In genomic region chr1:20964540-20965484, GRCh38 we compare ENCODE assay signal across 8 cellular contexts.
DNase-seq lines count a peak whose midpoint lies in the region; ATAC-seq and TF ChIP-seq lines count a peak whose summit lies in the region.

No MANE protein-coding gene starts in this region.

- DNase-seq in COLO668 (lab: John Stamatoyannopoulos, UW; ENCODE audit: unreplicated experiment) (peak; percentile 66), upper lobe of left lung (no peak), putamen (ENCODE audit: low spot score) (no peak)
- no peak for DNase-seq in activated naive CD4-positive, alpha-beta T cell treated with Interleukin-2 at 50 U/mL for 16 hours

- H3K27me3 ChIP-seq in SU-DHL-6 (ENCODE audit: low read length): no peaks in the 10 kb centered on the region
- H3K27me3 ChIP-seq in upper lobe of left lung: no peaks in the 10 kb centered on the region
- no peaks in the 10 kb centered on the region for H3K27me3 ChIP-seq in gastroesophageal sphincter

- no peak overlapping the region for H3K4me3 ChIP-seq in SU-DHL-6 (ENCODE audit: insufficient read depth, low read length, poor library complexity, severe bottlenecking)
- H3K4me3 ChIP-seq in upper lobe of left lung: no peak overlapping the region
- H3K4me3 ChIP-seq in gastroesophageal sphincter: no peak overlapping the region

- no peak overlapping the region for H3K9ac ChIP-seq in SU-DHL-6 (ENCODE audit: low read length)

- ATAC-seq in GM19397 (IDR thresholded peaks at IDR 0.05; ENCODE audit: unreplicated experiment) (peak; percentile 76), HG03469 (IDR thresholded peaks at IDR 0.05; ENCODE audit: unreplicated experiment) (peak; percentile 70), upper lobe of left lung (ENCODE audit: low FRiP score in 2 of 2) (peak; percentile 40 to 62), gastroesophageal sphincter (no peak)

- no peak for TF ChIP-seq EP300 in upper lobe of left lung (IDR thresholded peaks at IDR 0.05)
- no peak for TF ChIP-seq EP300 in gastroesophageal sphincter (IDR thresholded peaks at IDR 0.05)

- H3K4me1 ChIP-seq in upper lobe of left lung: peaks cover 0 to 5% (median 4%) of the 10 kb centered on the region in 4 donors
- H3K4me1 ChIP-seq in gastroesophageal sphincter: no peaks in the 10 kb centered on the region

- no peaks in the 10 kb centered on the region for H3K79me2 ChIP-seq in SU-DHL-6 (ENCODE audit: insufficient read depth, low read length)

- H2AFZ ChIP-seq in SU-DHL-6 (ENCODE audit: low read depth, low read length, severe bottlenecking): no peak overlapping the region

- no peaks in the 10 kb centered on the region for H4K20me1 ChIP-seq in SU-DHL-6 (ENCODE audit: low read depth, low read length)

- H3K27ac ChIP-seq in SU-DHL-6 (ENCODE audit: low read depth, low read length): peak overlapping the region; percentile 53
- H3K27ac ChIP-seq in upper lobe of left lung: peak overlapping the region in 3 of 4 donors; percentile 3 to 49 (median 30)
- no peak overlapping the region for H3K27ac ChIP-seq in gastroesophageal sphincter

- peaks cover 14% of the 10 kb centered on the region for H3F3A ChIP-seq in SU-DHL-6 (ENCODE audit: insufficient read depth)

- WGBS in upper lobe of left lung, 2 donors: 57 to 60% methylated on average over 7 of the region's 7 CpGs
- 71 to 83% methylated on average over 7 of the region's 7 CpGs for WGBS in gastroesophageal sphincter (ENCODE audit: low coverage in 1 of 2), 2 donors

- no peaks in the 10 kb centered on the region for H3K9me2 ChIP-seq in SU-DHL-6 (replicated peaks; ENCODE audit: insufficient read depth, low read length)

- H3K9me3 ChIP-seq in SU-DHL-6 (ENCODE audit: insufficient read depth, low read length): no peaks in the 10 kb centered on the region
- H3K9me3 ChIP-seq in upper lobe of left lung: no peaks in the 10 kb centered on the region
- no peaks in the 10 kb centered on the region for H3K9me3 ChIP-seq in gastroesophageal sphincter

- TF ChIP-seq POLR2A in upper lobe of left lung (IDR thresholded peaks at IDR 0.05) (no peak), gastroesophageal sphincter (IDR thresholded peaks at IDR 0.05) (no peak)

- H3K4me2 ChIP-seq in SU-DHL-6 (ENCODE audit: low read depth, low read length, poor library complexity, severe bottlenecking): peak overlapping the region; percentile 34

- H3K36me3 ChIP-seq in SU-DHL-6 (ENCODE audit: low read length) (peaks cover 9% of the 10 kb centered on the region; the same call in 1 of the 2 replicates), upper lobe of left lung (peaks cover 0 to 17% (median 3%) of the 10 kb centered on the region in 4 donors), gastroesophageal sphincter (peaks cover 0 to 36% of the 10 kb centered on the region in 2 donors)

- TF ChIP-seq CTCF in SU-DHL-6 (IDR thresholded peaks at IDR 0.05; ENCODE audit: insufficient read depth, low read length, poor library complexity, severe bottlenecking) (no peak), upper lobe of left lung (IDR thresholded peaks at IDR 0.05) (no peak), gastroesophageal sphincter (IDR thresholded peaks at IDR 0.05) (no peak)

Comparison
In these comparisons a context has a peak if more than half of its experiments do, and no peak if none do; other contexts are left out.
1. H3K27ac ChIP-seq: peak in SU-DHL-6 (single experiment) and upper lobe of left lung (3 of 4); none in gastroesophageal sphincter (0 of 4).